8 cellular contexts compared by ENCODE assay signal in the genomic region with DNA sequence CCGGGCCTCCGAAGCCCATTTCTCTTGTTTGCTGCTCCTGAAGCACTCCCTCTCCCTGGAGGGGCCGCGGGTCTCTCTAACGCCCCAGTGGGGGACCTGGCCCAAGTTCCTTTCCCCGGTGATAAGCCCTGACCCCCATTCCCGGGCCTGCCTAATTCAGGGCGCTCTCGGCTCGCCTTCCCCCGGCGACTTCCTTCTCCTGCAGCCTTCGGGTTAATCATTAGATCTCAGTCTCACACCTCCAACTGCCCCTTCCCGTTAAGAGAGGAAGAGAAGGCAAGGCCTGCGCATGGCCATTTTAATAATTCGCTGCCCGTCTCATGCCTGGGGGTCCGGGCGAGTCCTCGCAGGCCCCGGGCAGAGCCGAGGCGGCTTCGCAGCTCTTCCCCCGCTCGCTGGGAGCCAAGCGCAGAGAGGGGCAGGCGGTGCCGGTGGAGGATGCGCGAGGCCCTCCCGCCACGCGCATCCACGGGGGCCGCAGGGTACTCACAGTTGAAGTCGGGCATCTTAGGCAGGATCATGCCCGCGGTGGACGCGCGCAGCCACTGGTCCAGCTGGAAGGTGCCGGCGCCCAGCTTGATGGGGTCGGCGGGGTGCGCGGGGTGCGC. TPM values are rescaled to one million over a fixed set of nuclear protein-coding genes. Genes with fewer than 3 reads are reported as not detected.
DNase-seq lines count a peak whose midpoint lies in the region; ATAC-seq and TF ChIP-seq lines count a peak whose summit lies in the region.

No MANE protein-coding gene starts in this region.

- H3K4me1 ChIP-seq in upper lobe of left lung, result peaks cover 25 to 44% (median 36%) of the 10 kb centered on the region in 4 donors

- no peaks in the 10 kb centered on the region for H3K9me3 ChIP-seq in upper lobe of left lung

- TF ChIP-seq POLR2A in upper lobe of left lung (IDR thresholded peaks at IDR 0.05), result no peak

- WGBS in upper lobe of left lung, 2 donors, result 0 to 3% methylated on average over 12 to 45 of the region's 49 CpGs

- no peak overlapping the region for H3K27ac ChIP-seq in upper lobe of left lung

- TF ChIP-seq EP300 in upper lobe of left lung (IDR thresholded peaks at IDR 0.05), result no peak

- peaks cover 4 to 5% of the 10 kb centered on the region in 2 donors for H3K4me1 Mint-ChIP-seq in natural killer cell
- H3K4me1 Mint-ChIP-seq in natural killer cell treated with Interleukin-12 subunit alpha and Interleukin-12 subunit beta and Interleukin-15 and Interleukin-18, amount 100 ng/mL, for 72 hours (ENCODE audit: low read depth in 2 of 2), result peaks cover 5 to 6% of the 10 kb centered on the region in 2 donors
- H3K4me1 Mint-ChIP-seq in effector memory CD8-positive, alpha-beta T cell (ENCODE audit: low read depth in 2 of 2), result peaks cover 7 to 13% of the 10 kb centered on the region in 2 donors

- TF ChIP-seq CTCF in natural killer cell (IDR thresholded peaks at IDR 0.05) (no peak), upper lobe of left lung (IDR thresholded peaks at IDR 0.05) (no peak)

- peak overlapping the region in 3 of 4 donors; percentile 42 to 49 (median 47) for H3K4me3 ChIP-seq in upper lobe of left lung

- intact Hi-C loops in natural killer cell (cut with micrococcal nuclease), result no loop called here

- H3K4me3 Mint-ChIP-seq in natural killer cell, result peak overlapping the region; percentile 47
- no peak overlapping the region for H3K4me3 Mint-ChIP-seq in natural killer cell treated with Interleukin-12 subunit alpha and Interleukin-12 subunit beta and Interleukin-15 and Interleukin-18, amount 100 ng/mL, for 72 hours
- peak overlapping the region; percentile 64 to 69 for H3K4me3 Mint-ChIP-seq in effector memory CD8-positive, alpha-beta T cell

- no peak overlapping the region for H3K27ac Mint-ChIP-seq in natural killer cell
- H3K27ac Mint-ChIP-seq in natural killer cell treated with Interleukin-12 subunit alpha and Interleukin-12 subunit beta and Interleukin-15 and Interleukin-18, amount 100 ng/mL, for 72 hours, result no peak overlapping the region
- H3K27ac Mint-ChIP-seq in effector memory CD8-positive, alpha-beta T cell, result no peak overlapping the region

- ATAC-seq in natural killer cell (no peak), upper lobe of left lung (ENCODE audit: low FRiP score in 2 of 2) (no peak), HG02870 (IDR thresholded peaks at IDR 0.05; ENCODE audit: unreplicated experiment) (no peak), GM19455 (IDR thresholded peaks at IDR 0.05; ENCODE audit: unreplicated experiment) (no peak)
- no peak for ATAC-seq in natural killer cell treated with Interleukin-12 subunit alpha and Interleukin-12 subunit beta and Interleukin-15 and Interleukin-18, amount 100 ng/mL, for 72 hours
- ATAC-seq in effector memory CD8-positive, alpha-beta T cell (replicated peaks), result no peak

- H3K9me3 Mint-ChIP-seq in natural killer cell, result no peaks in the 10 kb centered on the region
- H3K9me3 Mint-ChIP-seq in natural killer cell treated with Interleukin-12 subunit alpha and Interleukin-12 subunit beta and Interleukin-15 and Interleukin-18, amount 100 ng/mL, for 72 hours, result no peaks in the 10 kb centered on the region
- no peaks in the 10 kb centered on the region for H3K9me3 Mint-ChIP-seq in effector memory CD8-positive, alpha-beta T cell

- H3K27me3 ChIP-seq in upper lobe of left lung, result peaks cover 0 to 76% (median 45%) of the 10 kb centered on the region in 4 donors

- DNase-seq in natural killer cell (no peak), HuH-7 (ENCODE audit: low spot score) (peak; percentile 88), upper lobe of left lung (peak in 1 of 2 donors; percentile 86)
- no peak for DNase-seq in natural killer cell treated with Interleukin-12 subunit alpha and Interleukin-12 subunit beta and Interleukin-15 and Interleukin-18, amount 100 ng/mL, for 72 hours (ENCODE audit: low spot score)
- no peak for DNase-seq in effector memory CD8-positive, alpha-beta T cell
- no peak for DNase-seq in activated CD4-positive, CD25-positive, alpha-beta regulatory T cell treated with anti-CD3 and anti-CD28 coated beads, Interleukin-2, amount 50 U/mL, for 72 hours

- peaks cover 54 to 58% of the 10 kb centered on the region in 2 donors for H3K27me3 Mint-ChIP-seq in natural killer cell (ENCODE audit: low read depth in 2 of 2)
- H3K27me3 Mint-ChIP-seq in natural killer cell treated with Interleukin-12 subunit alpha and Interleukin-12 subunit beta and Interleukin-15 and Interleukin-18, amount 100 ng/mL, for 72 hours, result peaks cover 42 to 50% of the 10 kb centered on the region in 2 donors
- H3K27me3 Mint-ChIP-seq in effector memory CD8-positive, alpha-beta T cell, result peaks cover 63 to 87% of the 10 kb centered on the region in 2 donors

- no peaks in the 10 kb centered on the region for H3K36me3 ChIP-seq in upper lobe of left lung

- H3K36me3 Mint-ChIP-seq in natural killer cell, result no peaks in the 10 kb centered on the region
- H3K36me3 Mint-ChIP-seq in natural killer cell treated with Interleukin-12 subunit alpha and Interleukin-12 subunit beta and Interleukin-15 and Interleukin-18, amount 100 ng/mL, for 72 hours, result no peaks in the 10 kb centered on the region
- H3K36me3 Mint-ChIP-seq in effector memory CD8-positive, alpha-beta T cell (ENCODE audit: insufficient read depth), result no peaks in the 10 kb centered on the region

RNA-seq across cellular contexts. Expression of a gene that starts 1.2 kb away (rescaled TPM):
- total RNA-seq in natural killer cell (not detected), upper lobe of left lung (1 to 10 TPM in 1 of 6 donors, under 1 TPM in 2, not detected in 3; 0.46 to 1.5 (median 0.98) TPM)
- total RNA-seq in natural killer cell treated with Interleukin-12 subunit alpha and Interleukin-12 subunit beta and Interleukin-15 and Interleukin-18, amount 100 ng/mL, for 72 hours, result not detected

RNA-seq across cellular contexts. Expression of a gene that starts 59.8 kb away (rescaled TPM):
- total RNA-seq in natural killer cell, result 10 to 100 TPM; 22.5 to 35.6 (median 34.7) TPM
- total RNA-seq in natural killer cell treated with Interleukin-12 subunit alpha and Interleukin-12 subunit beta and Interleukin-15 and Interleukin-18, amount 100 ng/mL, for 72 hours, result 10 to 100 TPM; 28.9 to 68.1 TPM
- total RNA-seq in upper lobe of left lung, result 10 to 100 TPM; 18.7 to 49.2 (median 22.8) TPM
